In the genomic region with DNA sequence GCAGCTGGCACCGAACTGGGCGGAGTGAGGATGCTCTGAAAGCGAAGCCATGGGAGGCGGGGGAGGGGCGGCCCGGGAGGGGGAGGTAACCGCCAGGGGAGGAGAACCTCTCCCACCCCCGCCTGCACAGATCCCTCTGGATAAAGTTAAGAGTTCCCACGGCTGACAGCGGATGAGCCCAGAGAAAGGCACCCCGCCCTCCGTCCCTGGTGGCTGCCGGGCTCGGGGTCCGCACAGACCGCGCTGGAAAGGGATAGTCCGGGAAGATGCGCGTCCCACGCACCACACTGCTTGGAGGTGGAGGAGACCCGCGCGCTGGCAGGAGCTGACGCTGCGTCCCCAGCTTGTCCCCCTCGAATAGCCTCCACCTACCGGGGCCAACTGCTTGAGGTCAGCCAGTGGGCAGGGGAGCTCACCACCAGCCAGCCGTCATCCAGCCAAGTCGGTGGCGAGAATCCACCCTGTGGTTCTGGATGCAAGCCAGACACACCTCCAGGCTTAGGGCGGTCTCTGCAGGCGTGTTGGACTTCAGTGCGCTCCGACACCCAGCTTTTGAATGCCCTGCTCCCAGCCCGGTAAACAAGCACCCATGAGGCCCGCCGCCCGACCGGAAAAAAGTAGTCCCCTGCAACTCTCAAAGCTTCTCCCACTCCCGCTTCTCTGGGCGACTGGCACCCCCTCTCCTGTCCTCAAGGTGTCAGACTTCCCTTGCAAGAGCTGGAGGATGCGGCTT, we compare ENCODE assay signal across 8 cellular contexts. TPM values are rescaled to one million over a fixed set of nuclear protein-coding genes. Genes with fewer than 3 reads are reported as not detected.
A peak's percentile ranks its signal among the peaks of the same experiment; 100 is the strongest.
DNase-seq lines count a peak whose midpoint lies in the region; ATAC-seq and TF ChIP-seq lines count a peak whose summit lies in the region.

TRPC4 (minus strand) TSS at position 17 of the 733 bp plus-strand sequence. CDS start 86,439 bp downstream, outside the sequence.

- H3K4me3 ChIP-seq in lower lobe of right lung (peak within 1 kb of the TSS; percentile 48), thoracic aorta (peak within 1 kb of the TSS; percentile 80)

- H3K4me1 ChIP-seq in lower lobe of right lung, result peaks cover 9% of the 10 kb centered on the region
- peaks cover 0 to 4% of the 10 kb centered on the region in 2 donors for H3K4me1 ChIP-seq in thoracic aorta (ENCODE audit: control insufficient read depth in 1 of 2, low read depth in 2 of 2)

- no peak within 1 kb of the TSS for H3K4me3 Mint-ChIP-seq in activated T-cell treated with anti-CD3 and anti-CD28 coated beads, Interleukin-2, amount 50 U/mL, for 24 hours

- H3K27me3 Mint-ChIP-seq in activated T-cell treated with anti-CD3 and anti-CD28 coated beads, Interleukin-2, amount 50 U/mL, for 24 hours, result peaks cover 38% of the 10 kb centered on the region

- H3K36me3 ChIP-seq in lower lobe of right lung, result no peaks in the 10 kb centered on the region
- no peaks in the 10 kb centered on the region for H3K36me3 ChIP-seq in thoracic aorta

- no peaks in the 10 kb centered on the region for H3K9me3 Mint-ChIP-seq in activated T-cell treated with anti-CD3 and anti-CD28 coated beads, Interleukin-2, amount 50 U/mL, for 24 hours

- peak; percentile 69 to 74 for ATAC-seq in lower lobe of right lung
- peak; percentile 37 for ATAC-seq in thoracic aorta (ENCODE audit: insufficient number of reproducible peaks, low FRiP score, low read depth)
- ATAC-seq in HG03175 (IDR thresholded peaks at IDR 0.05; ENCODE audit: unreplicated experiment), result no peak

- H3K36me3 Mint-ChIP-seq in activated T-cell treated with anti-CD3 and anti-CD28 coated beads, Interleukin-2, amount 50 U/mL, for 24 hours (ENCODE audit: low read depth), result no peaks in the 10 kb centered on the region

- H3K27ac ChIP-seq in lower lobe of right lung (peak within 1 kb of the TSS; percentile 3), thoracic aorta (peak within 1 kb of the TSS; percentile 18 to 48)

- no peak within 1 kb of the TSS for H3K27ac Mint-ChIP-seq in activated T-cell treated with anti-CD3 and anti-CD28 coated beads, Interleukin-2, amount 50 U/mL, for 24 hours

- TF ChIP-seq CTCF in lower lobe of right lung (IDR thresholded peaks at IDR 0.05) (no peak), thoracic aorta (IDR thresholded peaks at IDR 0.05) (no peak)

- H3K9me3 ChIP-seq in lower lobe of right lung (no peaks in the 10 kb centered on the region), thoracic aorta (no peaks in the 10 kb centered on the region)

- H3K27me3 ChIP-seq in lower lobe of right lung (ENCODE audit: low read depth) (peaks cover 28% of the 10 kb centered on the region), thoracic aorta (replicated peaks; ENCODE audit: insufficient read depth) (no peaks in the 10 kb centered on the region)

- intact Hi-C loops in lower lobe of right lung (cut with DNase I), result no loop called here

- peak; percentile 1 for DNase-seq in SIG-M5 treated with dmso at 0.1 percent for 504 hours (lab: John Stamatoyannopoulos, UW; ENCODE audit: unreplicated experiment)
- no peak for DNase-seq in SIG-M5 (lab: John Stamatoyannopoulos, UW)
- DNase-seq in NCI-H748 (lab: John Stamatoyannopoulos, UW; ENCODE audit: unreplicated experiment), result peak; percentile 92
- DNase-seq in dedifferentiated amniotic fluid mesenchymal stem cell (ENCODE audit: extremely low spot score), result peak; percentile 48
- DNase-seq in lower lobe of right lung, result peak; percentile 41
- no peak for DNase-seq in thoracic aorta (ENCODE audit: low spot score)
- no peak for DNase-seq in activated T-cell treated with anti-CD3 and anti-CD28 coated beads, Interleukin-2, amount 50 U/mL, for 24 hours

- H3K4me1 Mint-ChIP-seq in activated T-cell treated with anti-CD3 and anti-CD28 coated beads, Interleukin-2, amount 50 U/mL, for 24 hours (ENCODE audit: low read depth), result peaks cover 7% of the 10 kb centered on the region

RNA-seq across cellular contexts. Expression of gene TRPC4, which starts in this region (rescaled TPM):
- total RNA-seq in lower lobe of right lung (0.71 TPM), thoracic aorta (1 to 10 TPM; 7.1 to 7.6 TPM)

Comparison
In these comparisons a context has a peak if more than half of its experiments do, and no peak if none do; other contexts are left out.
1. DNase-seq: peak in SIG-M5 treated with dmso at 0.1 percent for 504 hours (single experiment), NCI-H748 (single experiment) and dedifferentiated amniotic fluid mesenchymal stem cell (single experiment); none in SIG-M5 (single experiment), thoracic aorta (single experiment) and activated T-cell treated with anti-CD3 and anti-CD28 coated beads, Interleukin-2, amount 50 U/mL, for 24 hours (single experiment).
2. Peak in DNase-seq, ATAC-seq, H3K4me3 ChIP-seq and H3K27ac ChIP-seq in lower lobe of right lung; RNA of the gene not detected or under 1 TPM.